17 cellular contexts compared by ENCODE assay signal in the genomic region with DNA sequence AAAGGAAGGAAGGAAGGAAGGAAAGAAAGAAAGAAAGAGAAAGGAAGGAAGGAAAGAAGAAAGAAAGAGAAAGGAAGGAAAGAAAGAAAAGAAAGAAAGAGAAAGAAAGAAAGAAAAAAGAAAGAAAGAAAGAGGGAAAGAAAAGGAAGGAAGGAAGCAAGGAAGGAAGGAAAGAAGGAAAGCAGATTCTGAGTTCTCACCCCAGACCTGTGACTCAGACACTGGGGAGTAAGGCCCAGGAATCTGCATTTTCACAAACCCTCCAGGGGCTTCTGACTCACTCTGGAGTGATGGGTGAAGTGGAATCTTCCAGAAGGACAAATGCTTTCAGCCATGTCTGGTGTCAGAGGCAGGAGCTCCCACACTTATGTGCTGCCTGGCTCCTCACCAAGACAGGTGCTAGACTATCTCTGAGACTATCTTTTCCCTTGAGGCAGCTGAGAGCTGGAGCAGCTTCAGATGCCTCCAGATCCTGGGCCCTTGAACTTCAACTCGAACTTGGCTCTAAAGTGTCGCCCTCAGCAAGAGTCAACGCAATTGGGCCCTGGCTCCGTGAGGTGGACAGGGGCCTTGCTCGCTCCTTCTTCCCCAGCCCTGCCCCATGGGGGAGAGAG. TPM values are rescaled to one million over a fixed set of nuclear protein-coding genes. Genes with fewer than 3 reads are reported as not detected.
A peak's percentile ranks its signal among the peaks of the same experiment; 100 is the strongest.
DNase-seq lines count a peak whose midpoint lies in the region; ATAC-seq and TF ChIP-seq lines count a peak whose summit lies in the region.
"Had no signal": no experiment of that assay in that cellular context is flagged by ENCODE, and none has a peak within 500 bp of the region (broad histone marks: within the 10 kb centered on the region; RNA-seq: fewer than 3 reads in every experiment).

No MANE protein-coding gene starts in this region.

- peak overlapping the region; percentile 57 for H3K9ac ChIP-seq in Karpas-422 (ENCODE audit: low read length)

- no peaks in the 10 kb centered on the region for H3K27me3 ChIP-seq in Karpas-422 (ENCODE audit: low read length)
- H3K27me3 ChIP-seq: esophagus muscularis mucosa, pancreas had no signal

- DNase-seq in NCI-H2171 treated with DMSO at 0.1 percent for 48 hours (lab: John Stamatoyannopoulos, UW) (peak; percentile 35), NCI-H2171 (lab: John Stamatoyannopoulos, UW) (no peak), Karpas-422 (peak; percentile 76), amniotic epithelial cell (ENCODE audit: low read depth) (peak; percentile 36), cardiac septum (ENCODE audit: low spot score) (no peak), UCSD-AML1 (lab: John Stamatoyannopoulos, UW; ENCODE audit: unreplicated experiment) (no peak)
- DNase-seq: activated CD4-positive, alpha-beta T cell treated with anti-CD3 and anti-CD28 coated beads, Interleukin-2, amount 50 U/mL, for 48 hours; CD8-positive, alpha-beta T cell; cortex of kidney; hippocampal formation; NK-92 treated with Interleukin-12 subunit alpha and Interleukin-12 subunit beta, amount 100 ng/mL, for 24 hours; SHP77 treated with DMSO at 0.1 percent for 48 hours had no signal

- no peaks in the 10 kb centered on the region for H3K36me3 ChIP-seq in Karpas-422 (ENCODE audit: insufficient read depth, low read length)
- H3K36me3 ChIP-seq: esophagus muscularis mucosa, pancreas had no signal

- H3K4me1 ChIP-seq in Karpas-422 (ENCODE audit: low read length) = peaks cover 51% of the 10 kb centered on the region
- H3K4me1 ChIP-seq: pancreas had no signal

- H3K27me3 Mint-ChIP-seq in nephron (ENCODE audit: low read depth) = no peaks in the 10 kb centered on the region

- no peaks in the 10 kb centered on the region for H3K9me2 ChIP-seq in Karpas-422 (replicated peaks; ENCODE audit: insufficient read depth, low read length)

- intact Hi-C loops in cardiac septum (cut with DNase I) = no loop called here

- no peaks in the 10 kb centered on the region for H3K36me3 Mint-ChIP-seq in nephron (ENCODE audit: low read depth)
- H3K36me3 Mint-ChIP-seq: CD8-positive, alpha-beta T cell had no signal

- H3K79me2 ChIP-seq in Karpas-422 (ENCODE audit: low read length) = no peaks in the 10 kb centered on the region

- H3K4me3 ChIP-seq in Karpas-422 (ENCODE audit: low read length) = peak overlapping the region; percentile 46; the same call in 1 of the 2 replicates
- H3K4me3 ChIP-seq: esophagus muscularis mucosa, pancreas had no signal

- ATAC-seq in GM21390 (IDR thresholded peaks at IDR 0.05; ENCODE audit: unreplicated experiment) = no peak
- ATAC-seq: CD8-positive, alpha-beta T cell; pancreas had no signal

- no peaks in the 10 kb centered on the region for H3K9me3 Mint-ChIP-seq in nephron
- H3K9me3 Mint-ChIP-seq: CD8-positive, alpha-beta T cell had no signal

- no peaks in the 10 kb centered on the region for H4K20me1 ChIP-seq in Karpas-422 (ENCODE audit: insufficient read depth, low read depth, low read length)

- no peak overlapping the region for H3K4me3 Mint-ChIP-seq in nephron
- H3K4me3 Mint-ChIP-seq: CD8-positive, alpha-beta T cell had no signal

- H3K27ac Mint-ChIP-seq in nephron = peak overlapping the region in 2 of 3 experiments; percentile 42 to 44
- H3K27ac Mint-ChIP-seq: CD8-positive, alpha-beta T cell had no signal

- peak overlapping the region; percentile 66 for H3K4me2 ChIP-seq in Karpas-422 (ENCODE audit: low read depth, low read length, poor library complexity, severe bottlenecking)

- H3K27ac ChIP-seq in Karpas-422 (ENCODE audit: low read length) = peak overlapping the region; percentile 90
- H3K27ac ChIP-seq: esophagus muscularis mucosa, HL-60, pancreas had no signal

- H3K4me1 Mint-ChIP-seq in nephron = peaks cover 20% of the 10 kb centered on the region

- TF ChIP-seq CTCF in nephron (IDR thresholded peaks at IDR 0.05; ENCODE audit: unreplicated experiment in 3 of 3) = no peak

- H2AFZ ChIP-seq in Karpas-422 (ENCODE audit: low read length) = peak overlapping the region; percentile 61; the same call in 1 of the 2 replicates

- no peaks in the 10 kb centered on the region for H3K9me3 ChIP-seq in Karpas-422 (ENCODE audit: low read length)
- H3K9me3 ChIP-seq: esophagus muscularis mucosa, pancreas had no signal

RNA-seq across cellular contexts. Expression of gene SCARB1, which starts 19.7 kb away (rescaled TPM):
- total RNA-seq in Karpas-422 (2014; rRNA removed; shearing (Covaris generic); ENCODE audit: low replicate concordance) = 91.7 and 102 TPM in 2 replicates
- total RNA-seq in cardiac septum = 8.6 TPM

RNA-seq across cellular contexts. Expression of gene UBC, which starts 31.1 kb away (rescaled TPM):
- 603 and 914 TPM in 2 replicates for total RNA-seq in Karpas-422 (2014; rRNA removed; shearing (Covaris generic); ENCODE audit: low replicate concordance)
- total RNA-seq in cardiac septum = 1,009 TPM

Comparison
In these comparisons a context has a peak if more than half of its experiments do, and no peak if none do; other contexts are left out.
1. DNase-seq: peak in NCI-H2171 treated with DMSO at 0.1 percent for 48 hours (single experiment), Karpas-422 (single experiment) and amniotic epithelial cell (single experiment); none in NCI-H2171 (single experiment), cardiac septum (single experiment) and UCSD-AML1 (single experiment).